ENCODE assay signal across 8 cellular contexts in genomic region chr3:66483006-66483928, GRCh38. TPM values are rescaled to one million over a fixed set of nuclear protein-coding genes. Genes with fewer than 3 reads are reported as not detected.
DNase-seq lines count a peak whose midpoint lies in the region; ATAC-seq lines count a peak whose summit lies in the region.

No MANE protein-coding gene starts in this region.

- DNase-seq in NCI-H345 (lab: John Stamatoyannopoulos, UW) = peak; percentile 38
- no peak for DNase-seq in NCI-H345 treated with DMSO at 0.1 percent for 48 hours (lab: John Stamatoyannopoulos, UW; ENCODE audit: unreplicated experiment)
- DNase-seq in M059J (ENCODE audit: low read depth) = peak; percentile 15
- no peak for DNase-seq in NCI-H1048 (lab: John Stamatoyannopoulos, UW)
- DNase-seq in NK-92 (lab: John Stamatoyannopoulos, UW; ENCODE audit: unreplicated experiment) = no peak

- H3K27me3 ChIP-seq in mucosa of rectum (ENCODE audit: control insufficient read depth in 2 of 2, insufficient read depth in 2 of 2, low read length in 2 of 2) = no peaks in the 10 kb centered on the region

- ATAC-seq in GM21723 (IDR thresholded peaks at IDR 0.05; ENCODE audit: unreplicated experiment) = no peak

- H3K4me3 ChIP-seq in mucosa of rectum (ENCODE audit: low read length in 2 of 2) = peak overlapping the region in 1 of 2 donors; percentile 24

- H3K36me3 ChIP-seq in mucosa of rectum (ENCODE audit: control insufficient read depth in 2 of 2, insufficient read depth in 2 of 2, low read length in 2 of 2) = no peaks in the 10 kb centered on the region

- peaks cover 55 to 70% of the 10 kb centered on the region in 2 donors for H3K4me1 ChIP-seq in mucosa of rectum (ENCODE audit: control insufficient read depth in 2 of 2, insufficient read depth in 2 of 2, low read length in 2 of 2)

- peak overlapping the region in 1 of 2 donors; percentile 13 for H3K9ac ChIP-seq in mucosa of rectum (ENCODE audit: low read depth in 1 of 2, low read length in 2 of 2)

- H3K9me3 ChIP-seq in mucosa of rectum (ENCODE audit: control insufficient read depth in 2 of 2, low read length in 2 of 2) = no peaks in the 10 kb centered on the region

- peak overlapping the region; percentile 93 for H3K27ac ChIP-seq in cingulate gyrus (ENCODE audit: low read depth, low read length)
- peak overlapping the region; percentile 53 to 56 for H3K27ac ChIP-seq in mucosa of rectum (ENCODE audit: low read depth in 2 of 2, low read length in 2 of 2)

RNA-seq across cellular contexts. Expression of gene LRIG1, which starts 17.6 kb away (rescaled TPM):
- 4.8 and 10.0 TPM in 2 replicates for total RNA-seq in M059J (2014; rRNA removed; shearing (Covaris generic))

Comparison
In these comparisons a context has a peak if more than half of its experiments do, and no peak if none do; other contexts are left out.
1. DNase-seq: peak in NCI-H345 (single experiment) and M059J (single experiment); none in NCI-H345 treated with DMSO at 0.1 percent for 48 hours (single experiment), NCI-H1048 (single experiment) and NK-92 (single experiment).